ENCODE assay signal across 8 cellular contexts in genomic region chr12:104682790-104683279, GRCh38.
DNase-seq lines count a peak whose midpoint lies in the region; ATAC-seq and TF ChIP-seq lines count a peak whose summit lies in the region.

No MANE protein-coding gene starts in this region.

- peak; percentile 90 for DNase-seq in activated CD8-positive, alpha-beta memory T cell treated with anti-CD3 and anti-CD28 coated beads, Interleukin-2, amount 10 ng/mL, durations not matched to agents 7 days and 5 days
- DNase-seq in nephron progenitor cell (no peak), iPS-NIHi11 (ENCODE audit: low spot score) (no peak), superior temporal gyrus (ENCODE audit: extremely low spot score) (no peak), COR-L47 (lab: John Stamatoyannopoulos, UW) (no peak), adrenal gland (no peak)

- H3K4me1 Mint-ChIP-seq in activated CD8-positive, alpha-beta memory T cell treated with anti-CD3 and anti-CD28 coated beads, Interleukin-2, amount 10 ng/mL, durations not matched to agents 7 days and 5 days: peaks cover 94% of the 10 kb centered on the region
- peaks cover 14% of the 10 kb centered on the region for H3K4me1 Mint-ChIP-seq in nephron progenitor cell

- TF ChIP-seq CTCF in nephron progenitor cell (IDR thresholded peaks at IDR 0.05): no peak
- TF ChIP-seq CTCF in adrenal gland (IDR thresholded peaks at IDR 0.05): no peak

- no peaks in the 10 kb centered on the region for H3K9me3 Mint-ChIP-seq in activated CD8-positive, alpha-beta memory T cell treated with anti-CD3 and anti-CD28 coated beads, Interleukin-2, amount 10 ng/mL, durations not matched to agents 7 days and 5 days (ENCODE audit: low read depth)
- no peaks in the 10 kb centered on the region for H3K9me3 Mint-ChIP-seq in nephron progenitor cell

- H3K4me3 ChIP-seq in adrenal gland: no peak overlapping the region

- H3K27ac ChIP-seq in adrenal gland: no peak overlapping the region

- H3K27me3 ChIP-seq in adrenal gland: no peaks in the 10 kb centered on the region

- peaks cover 30% of the 10 kb centered on the region for H3K36me3 Mint-ChIP-seq in activated CD8-positive, alpha-beta memory T cell treated with anti-CD3 and anti-CD28 coated beads, Interleukin-2, amount 10 ng/mL, durations not matched to agents 7 days and 5 days
- no peaks in the 10 kb centered on the region for H3K36me3 Mint-ChIP-seq in nephron progenitor cell (ENCODE audit: low read depth)

- 77 to 87% (median 81%) methylated on average over 7 of the region's 7 CpGs for WGBS in adrenal gland, 4 donors

- H3K27me3 Mint-ChIP-seq in activated CD8-positive, alpha-beta memory T cell treated with anti-CD3 and anti-CD28 coated beads, Interleukin-2, amount 10 ng/mL, durations not matched to agents 7 days and 5 days: no peaks in the 10 kb centered on the region
- no peaks in the 10 kb centered on the region for H3K27me3 Mint-ChIP-seq in nephron progenitor cell (ENCODE audit: low read depth, poor library complexity)

- H3K4me3 Mint-ChIP-seq in activated CD8-positive, alpha-beta memory T cell treated with anti-CD3 and anti-CD28 coated beads, Interleukin-2, amount 10 ng/mL, durations not matched to agents 7 days and 5 days: peak overlapping the region; percentile 79
- H3K4me3 Mint-ChIP-seq in nephron progenitor cell: no peak overlapping the region

- no peaks in the 10 kb centered on the region for H3K9me3 ChIP-seq in adrenal gland (replicated peaks in 1 of 3)

- no peaks in the 10 kb centered on the region for H3K36me3 ChIP-seq in adrenal gland (replicated peaks in 1 of 2)

- peak; percentile 69 for ATAC-seq in GM19023 (IDR thresholded peaks at IDR 0.05; ENCODE audit: unreplicated experiment)
- peak; percentile 48 for ATAC-seq in HG03571 (IDR thresholded peaks at IDR 0.05; ENCODE audit: unreplicated experiment)
- ATAC-seq in activated CD8-positive, alpha-beta memory T cell treated with anti-CD3 and anti-CD28 coated beads, Interleukin-2, amount 10 ng/mL, durations not matched to agents 7 days and 5 days: peak; percentile 82

- intact Hi-C loops in adrenal gland (cut with DNase I): no loop called here

- TF ChIP-seq POLR2A in adrenal gland (IDR thresholded peaks at IDR 0.05): no peak

- H3K4me1 ChIP-seq in adrenal gland (replicated peaks in 1 of 2): peaks cover 0 to 16% of the 10 kb centered on the region in 2 donors

- CTCF ChIA-PET in activated CD8-positive, alpha-beta memory T cell treated with anti-CD3 and anti-CD28 coated beads, Interleukin-2, amount 10 ng/mL, durations not matched to agents 7 days and 5 days (lab: Charles Lee): interaction anchor here (1.3 to 2.0 kb wide), 4 partner anchors 9 to 301 kb away, joined by 3 to 5 read pairs (median 4); no protein-coding TSS in a partner anchor

- H3K27ac Mint-ChIP-seq in activated CD8-positive, alpha-beta memory T cell treated with anti-CD3 and anti-CD28 coated beads, Interleukin-2, amount 10 ng/mL, durations not matched to agents 7 days and 5 days: peak overlapping the region; percentile 91
- H3K27ac Mint-ChIP-seq in nephron progenitor cell: peak overlapping the region; percentile 19
